8 cellular contexts compared by ENCODE assay signal in the genomic region with DNA sequence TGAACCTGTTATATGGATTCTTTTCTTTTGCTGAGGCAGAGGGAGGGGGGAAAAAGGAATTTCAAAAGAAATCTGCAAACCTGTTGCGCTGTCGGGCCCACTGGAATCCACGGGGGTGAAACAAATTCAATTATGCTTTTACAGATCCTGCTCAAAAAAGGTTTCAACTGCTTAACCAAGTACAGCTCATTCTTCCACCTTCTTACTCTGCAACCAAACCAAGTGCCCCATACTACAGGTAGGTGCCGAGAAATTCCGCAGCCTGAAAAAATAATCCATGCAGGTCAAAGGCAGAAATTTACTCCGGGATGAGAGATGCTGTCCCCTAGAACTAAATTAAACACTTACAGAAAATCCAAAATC. TPM values are rescaled to one million over a fixed set of nuclear protein-coding genes. Genes with fewer than 3 reads are reported as not detected.
DNase-seq lines count a peak whose midpoint lies in the region; ATAC-seq and TF ChIP-seq lines count a peak whose summit lies in the region.
"Had no signal": no experiment of that assay in that cellular context is flagged by ENCODE, and none has a peak within 500 bp of the region (broad histone marks: within the 10 kb centered on the region; RNA-seq: fewer than 3 reads in every experiment).

No MANE protein-coding gene starts in this region.

- no peak for TF ChIP-seq POLR2A in adrenal gland (IDR thresholded peaks at IDR 0.05)

- peaks cover 30% of the 10 kb centered on the region for H3K4me1 ChIP-seq in KMS-11 (ENCODE audit: low read depth, poor library complexity, severe bottlenecking)
- H3K4me1 ChIP-seq in adrenal gland (replicated peaks in 1 of 2), result peaks cover 9 to 12% of the 10 kb centered on the region in 2 donors

- no peaks in the 10 kb centered on the region for H3K9me3 ChIP-seq in adrenal gland (replicated peaks in 1 of 3)

- H3K27ac Mint-ChIP-seq in stimulated activated naive B cell treated with anti-CD40 and anti-IgM and Interleukin-4, amounts not matched to agents 10 μg/mL and 1 μg/mL and 100 μg/mL, for 72 hours, result peak overlapping the region; percentile 11

- peak overlapping the region; percentile 65 for H3K4me2 ChIP-seq in KMS-11

- no peak for DNase-seq in adrenal gland
- peak in 1 of 2 donors; percentile 7 for DNase-seq in left colon
- no peak for DNase-seq in stimulated activated naive B cell treated with anti-CD40 and anti-IgM and Interleukin-4, amounts not matched to agents 10 μg/mL and 1 μg/mL and 100 μg/mL, for 72 hours
- DNase-seq in ureter (ENCODE audit: low spot score), result no peak
- no peak for DNase-seq in cortex of kidney (lab: John Stamatoyannopoulos, UW)

- peak overlapping the region; percentile 25; the same call in 1 of the 2 replicates for H3K9ac ChIP-seq in KMS-11

- TF ChIP-seq CTCF in KMS-11 (conservative IDR thresholded peaks at IDR 0.05; ENCODE audit: low read depth, low read length), result no peak
- TF ChIP-seq CTCF in adrenal gland (IDR thresholded peaks at IDR 0.05), result no peak

- intact Hi-C loops in adrenal gland (cut with DNase I), result loop anchor here in 1 of 2 donors (5.0 kb wide), 1 partner anchor 60 kb away; no protein-coding TSS in a partner anchor
- intact Hi-C loops in left colon (cut with DNase I, micrococcal nuclease), result no loop called here

- no peaks in the 10 kb centered on the region for H3K27me3 Mint-ChIP-seq in stimulated activated naive B cell treated with anti-CD40 and anti-IgM and Interleukin-4, amounts not matched to agents 10 μg/mL and 1 μg/mL and 100 μg/mL, for 72 hours

- no peak overlapping the region for H3K4me3 ChIP-seq in KMS-11 (IDR thresholded peaks at IDR 0.05; ENCODE audit: insufficient read depth, low read depth, low read length)
- peak overlapping the region in 2 of 4 donors; percentile 22 to 56 for H3K4me3 ChIP-seq in adrenal gland

- peak; percentile 8 for ATAC-seq in left colon
- ATAC-seq in stimulated activated naive B cell treated with anti-CD40 and anti-IgM and Interleukin-4, amounts not matched to agents 10 μg/mL and 1 μg/mL and 100 μg/mL, for 72 hours (replicated peaks), result no peak
- no peak for ATAC-seq in HG02588 (IDR thresholded peaks at IDR 0.05; ENCODE audit: unreplicated experiment)

- H2AFZ ChIP-seq in KMS-11 (ENCODE audit: low read depth), result peak overlapping the region; percentile 65

- H3K27ac ChIP-seq in KMS-11, result peak overlapping the region; percentile 27; the same call in 1 of the 2 replicates
- peak overlapping the region in 4 of 5 donors; percentile 76 to 88 (median 83) for H3K27ac ChIP-seq in adrenal gland

- H4K20me1 ChIP-seq in KMS-11 (ENCODE audit: insufficient read depth), result no peaks in the 10 kb centered on the region

- H3K36me3 ChIP-seq in KMS-11 (ENCODE audit: insufficient read depth) (no peaks in the 10 kb centered on the region), adrenal gland (replicated peaks in 1 of 2) (no peaks in the 10 kb centered on the region)

- 22 to 33% (median 30%) methylated on average over 6 of the region's 6 CpGs for WGBS in adrenal gland, 4 donors

- H3K9me3 Mint-ChIP-seq in stimulated activated naive B cell treated with anti-CD40 and anti-IgM and Interleukin-4, amounts not matched to agents 10 μg/mL and 1 μg/mL and 100 μg/mL, for 72 hours, result no peaks in the 10 kb centered on the region

- no peaks in the 10 kb centered on the region for H3K79me2 ChIP-seq in KMS-11 (ENCODE audit: insufficient read depth, low read depth)

- peaks cover 9 to 11% of the 10 kb centered on the region in 2 donors for H3K4me1 Mint-ChIP-seq in stimulated activated naive B cell treated with anti-CD40 and anti-IgM and Interleukin-4, amounts not matched to agents 10 μg/mL and 1 μg/mL and 100 μg/mL, for 72 hours

- H3K27me3 ChIP-seq in KMS-11 (ENCODE audit: insufficient read depth, low read depth), result no peaks in the 10 kb centered on the region
- H3K27me3 ChIP-seq in adrenal gland, result no peaks in the 10 kb centered on the region

- no peak overlapping the region for H3K4me3 Mint-ChIP-seq in stimulated activated naive B cell treated with anti-CD40 and anti-IgM and Interleukin-4, amounts not matched to agents 10 μg/mL and 1 μg/mL and 100 μg/mL, for 72 hours

- peaks cover 0 to 2% of the 10 kb centered on the region in 2 donors for H3K36me3 Mint-ChIP-seq in stimulated activated naive B cell treated with anti-CD40 and anti-IgM and Interleukin-4, amounts not matched to agents 10 μg/mL and 1 μg/mL and 100 μg/mL, for 72 hours

RNA-seq across cellular contexts. Expression of gene RNF43, which starts 0.4 kb away (rescaled TPM):
- 10 to 100 TPM; 10.5 to 30.8 (median 18.5) TPM for total RNA-seq in adrenal gland
- 1 to 10 TPM; 5.9 to 9.8 (median 7.5) TPM for polyA plus RNA-seq in adrenal gland
- total RNA-seq in left colon, result 10 to 100 TPM; 37.3 to 50.5 TPM
- total RNA-seq in ureter, result 19.1 TPM
- total RNA-seq: glomerular endothelial cell had no signal
